In the genomic region with DNA sequence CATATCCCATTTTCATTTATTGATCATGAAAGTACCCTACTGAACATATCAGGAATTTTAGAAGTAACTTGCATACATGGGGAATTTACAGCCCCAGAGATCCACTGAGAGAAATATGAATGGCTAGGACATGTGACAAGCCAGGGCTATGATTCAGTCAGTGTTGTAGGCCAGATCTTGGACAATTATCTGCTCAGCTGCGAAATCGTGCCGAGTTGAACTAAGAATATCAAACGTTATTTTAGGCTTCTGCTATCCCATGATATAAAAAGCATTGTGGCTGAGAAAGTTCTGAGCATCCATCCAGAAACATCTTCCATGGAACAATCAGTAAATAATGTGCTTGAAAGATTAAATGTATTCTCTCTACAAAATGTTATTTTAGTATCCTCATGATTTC, we compare ENCODE assay signal across 16 cellular contexts.
"Had no signal": no experiment of that assay in that cellular context is flagged by ENCODE, and none has a peak within 500 bp of the region (broad histone marks: within the 10 kb centered on the region; RNA-seq: fewer than 3 reads in every experiment).

No MANE protein-coding gene starts in this region.

- H3K36me3 ChIP-seq: breast epithelium, esophagus muscularis mucosa, thoracic aorta had no signal

- H3K4me1 Mint-ChIP-seq: activated naive CD4-positive, alpha-beta T cell treated with anti-CD3 and anti-CD28 coated beads, Interleukin-2, amount 50 U/mL, for 24 hours; T-helper 17 cell had no signal

- H3K27me3 Mint-ChIP-seq: activated naive CD4-positive, alpha-beta T cell treated with anti-CD3 and anti-CD28 coated beads, Interleukin-2, amount 50 U/mL, for 24 hours; natural killer cell treated with Interleukin-12 subunit alpha and Interleukin-12 subunit beta and Interleukin-15 and Interleukin-18, amount 100 ng/mL, for 72 hours; stimulated activated naive CD8-positive, alpha-beta T cell treated with anti-CD3 and anti-CD28 coated beads, Interleukin-15, Interleukin-2, amounts not matched to agents 100 ng/mL and 50 ng/mL, for 24 hours; T-helper 17 cell had no signal

- H3K4me3 Mint-ChIP-seq: activated naive CD4-positive, alpha-beta T cell treated with anti-CD3 and anti-CD28 coated beads, Interleukin-2, amount 50 U/mL, for 24 hours; natural killer cell treated with Interleukin-12 subunit alpha and Interleukin-12 subunit beta and Interleukin-15 and Interleukin-18, amount 100 ng/mL, for 72 hours; stimulated activated naive CD8-positive, alpha-beta T cell treated with anti-CD3 and anti-CD28 coated beads, Interleukin-15, Interleukin-2, amounts not matched to agents 100 ng/mL and 50 ng/mL, for 24 hours; T-helper 17 cell; WTC11 had no signal

- H3K4me1 ChIP-seq: breast epithelium had no signal

- H3K4me3 ChIP-seq: breast epithelium, esophagus muscularis mucosa, mucosa of descending colon, thoracic aorta had no signal

- H3K27me3 ChIP-seq: breast epithelium, esophagus muscularis mucosa had no signal

- H3K9me3 ChIP-seq: breast epithelium, esophagus muscularis mucosa, mucosa of descending colon, thoracic aorta had no signal

- H3K9me3 Mint-ChIP-seq: activated naive CD4-positive, alpha-beta T cell treated with anti-CD3 and anti-CD28 coated beads, Interleukin-2, amount 50 U/mL, for 24 hours; natural killer cell treated with Interleukin-12 subunit alpha and Interleukin-12 subunit beta and Interleukin-15 and Interleukin-18, amount 100 ng/mL, for 72 hours; stimulated activated naive CD8-positive, alpha-beta T cell treated with anti-CD3 and anti-CD28 coated beads, Interleukin-15, Interleukin-2, amounts not matched to agents 100 ng/mL and 50 ng/mL, for 24 hours; WTC11 had no signal

- ATAC-seq: left colon; mucosa of descending colon; natural killer cell treated with Interleukin-12 subunit alpha and Interleukin-12 subunit beta and Interleukin-15 and Interleukin-18, amount 100 ng/mL, for 72 hours; T-helper 17 cell; WTC11 had no signal

- DNase-seq: activated CD4-positive, alpha-beta T cell treated with anti-CD3 and anti-CD28 coated beads for 48 hours; activated CD8-positive, alpha-beta memory T cell treated with anti-CD3 and anti-CD28 coated beads for 24 hours; amniotic stem cell; hypothalamus; left colon; mucosa of descending colon; stimulated activated CD4-positive, alpha-beta T cell treated with anti-CD3 and anti-CD28 coated beads, Interleukin-15, amount 100 ng/mL, for 24 hours; stimulated activated CD4-positive, alpha-beta T cell treated with anti-CD3 and anti-CD28 coated beads, Interleukin-4, amount 100 ng/mL, for 24 hours; T-helper 17 cell had no signal

- H3K27ac ChIP-seq: breast epithelium, esophagus muscularis mucosa, thoracic aorta had no signal

- H3K27ac Mint-ChIP-seq: activated naive CD4-positive, alpha-beta T cell treated with anti-CD3 and anti-CD28 coated beads, Interleukin-2, amount 50 U/mL, for 24 hours; natural killer cell treated with Interleukin-12 subunit alpha and Interleukin-12 subunit beta and Interleukin-15 and Interleukin-18, amount 100 ng/mL, for 72 hours; stimulated activated naive CD8-positive, alpha-beta T cell treated with anti-CD3 and anti-CD28 coated beads, Interleukin-15, Interleukin-2, amounts not matched to agents 100 ng/mL and 50 ng/mL, for 24 hours; T-helper 17 cell; WTC11 had no signal
